Comparison of ENCODE assay signal across 8 cellular contexts in genomic region chr16:78235168-78235800, GRCh38.
DNase-seq lines count a peak whose midpoint lies in the region; ATAC-seq, FAIRE-seq and TF ChIP-seq lines count a peak whose summit lies in the region.

No MANE protein-coding gene starts in this region.

- H3K4me3 ChIP-seq in fibroblast of villous mesenchyme (ENCODE audit: low read depth, low read length) (no peak overlapping the region), ovary (no peak overlapping the region), tibial nerve (no peak overlapping the region)

- TF ChIP-seq CTCF in fibroblast of villous mesenchyme (IDR thresholded peaks at IDR 0.05; ENCODE audit: insufficient read depth, low read depth, low read length) (peak; percentile 97), ovary (IDR thresholded peaks at IDR 0.05) (peak; percentile 22 to 38 (median 27)), tibial nerve (IDR thresholded peaks at IDR 0.05) (peak; percentile 62 to 83 (median 71))

- ATAC-seq in GM19351 (IDR thresholded peaks at IDR 0.05; ENCODE audit: unreplicated experiment), result peak; percentile 100
- peak; percentile 98 for ATAC-seq in HG03460 (IDR thresholded peaks at IDR 0.05; ENCODE audit: unreplicated experiment)

- WGBS in ovary, 3 donors, result 61 to 65% (median 64%) methylated on average over 9 of the region's 9 CpGs
- WGBS in tibial nerve, 2 donors, result 50 to 51% methylated on average over 9 of the region's 9 CpGs

- H3K27me3 ChIP-seq in ovary (no peaks in the 10 kb centered on the region), tibial nerve (no peaks in the 10 kb centered on the region)

- no peak overlapping the region for H3K27ac ChIP-seq in ovary
- H3K27ac ChIP-seq in tibial nerve, result no peak overlapping the region

- intact Hi-C loops in ovary (cut with DNase I), result loop anchor here in 1 of 4 donors (10.0 kb wide), 1 partner anchor 110 kb away; no protein-coding TSS in a partner anchor

- no peak for FAIRE-seq in RCC 7860 (lab: Jason Lieb, UNC)

- H3K4me1 ChIP-seq in ovary (ENCODE audit: insufficient read depth) (peaks cover 11% of the 10 kb centered on the region), tibial nerve (peaks cover 0 to 24% (median 2%) of the 10 kb centered on the region in 4 donors)

- H3K9me3 ChIP-seq in ovary (no peaks in the 10 kb centered on the region), tibial nerve (no peaks in the 10 kb centered on the region)

- DNase-seq in COLO668 (lab: John Stamatoyannopoulos, UW; ENCODE audit: unreplicated experiment), result peak; percentile 68
- DNase-seq in RCC 7860 (ENCODE audit: low spot score), result peak; percentile 37
- DNase-seq in activated T-helper 1 cell treated with Interleukin-2 at 50 U/mL for 16 hours (ENCODE audit: low read depth), result peak; percentile 35
- DNase-seq in fibroblast of villous mesenchyme (ENCODE audit: low read depth), result peak; percentile 58
- peak in 4 of 5 donors; percentile 30 to 63 (median 54) for DNase-seq in ovary
- DNase-seq in tibial nerve (ENCODE audit: low spot score in 2 of 2), result peak; percentile 41 to 61

- TF ChIP-seq EP300 in ovary (IDR thresholded peaks at IDR 0.05) (no peak), tibial nerve (IDR thresholded peaks at IDR 0.05) (no peak)

- TF ChIP-seq POLR2A in ovary (IDR thresholded peaks at IDR 0.05) (no peak), tibial nerve (IDR thresholded peaks at IDR 0.05) (no peak)

- H3K36me3 ChIP-seq in ovary, result no peaks in the 10 kb centered on the region
- no peaks in the 10 kb centered on the region for H3K36me3 ChIP-seq in tibial nerve

Comparison
In these comparisons a context has a peak if more than half of its experiments do, and no peak if none do; other contexts are left out.
1. CTCF ChIP-seq: peak in every context shown above with its lines; median percentile 97 in fibroblast of villous mesenchyme; 71 in tibial nerve; 27 in ovary.